13 cellular contexts compared by ENCODE assay signal in genomic region chr1:109383087-109383779, GRCh38. TPM values are rescaled to one million over a fixed set of nuclear protein-coding genes. Genes with fewer than 3 reads are reported as not detected.
DNase-seq lines count a peak whose midpoint lies in the region; ATAC-seq and TF ChIP-seq lines count a peak whose summit lies in the region.
"Had no signal": no experiment of that assay in that cellular context is flagged by ENCODE, and none has a peak within 500 bp of the region (broad histone marks: within the 10 kb centered on the region; RNA-seq: fewer than 3 reads in every experiment).

No MANE protein-coding gene starts in this region.

- ATAC-seq in thoracic aorta (ENCODE audit: insufficient number of reproducible peaks, low FRiP score, low read depth) (no peak), omental fat pad (ENCODE audit: low FRiP score) (no peak)
- ATAC-seq: Panc1 had no signal

- H3K9me3 ChIP-seq in muscle layer of duodenum (ENCODE audit: control insufficient read depth in 1 of 2, low read length in 2 of 2) = peaks cover 0 to 3% of the 10 kb centered on the region in 2 donors
- no peaks in the 10 kb centered on the region for H3K9me3 ChIP-seq in thoracic aorta
- H3K9me3 ChIP-seq: BLaER1, ovary had no signal

- DNase-seq in dorsolateral prefrontal cortex (no peak), thoracic aorta (ENCODE audit: low spot score) (no peak), epidermal melanocyte (ENCODE audit: insufficient read length, low spot score) (no peak), omental fat pad (ENCODE audit: low spot score) (no peak)
- DNase-seq in activated CD8-positive, alpha-beta memory T cell treated with anti-CD3 and anti-CD28 coated beads, Interleukin-2, amount 50 U/mL, for 48 hours = no peak
- DNase-seq: activated CD4-positive, alpha-beta T cell treated with anti-CD3 and anti-CD28 coated beads, Interleukin-2, amount 10 ng/mL, durations not matched to agents 7 days and 5 days; glutamatergic neuron; NCI-H1048; ovary had no signal

- TF ChIP-seq EP300 in Ishikawa (IDR thresholded peaks at IDR 0.05; ENCODE audit: borderline replicate concordance) = no peak

- H3K4me3 ChIP-seq in dorsolateral prefrontal cortex (peak overlapping the region in 22 of 59 donors; percentile 1 to 41 (median 18)), muscle layer of duodenum (ENCODE audit: low read depth in 1 of 2, low read length in 2 of 2) (no peak overlapping the region), thoracic aorta (no peak overlapping the region)
- H3K4me3 ChIP-seq: BLaER1, ovary had no signal

- intact Hi-C loops in dorsolateral prefrontal cortex (cut with DNase I) = no loop called here

- TF ChIP-seq RAD21 in Ishikawa (IDR thresholded peaks at IDR 0.05; ENCODE audit: low read depth) = no peak

- H3K27ac ChIP-seq in dorsolateral prefrontal cortex = peak overlapping the region; percentile 39 to 100 (median 95)
- peak overlapping the region; percentile 61 for H3K27ac ChIP-seq in muscle layer of duodenum (ENCODE audit: low read length)
- H3K27ac ChIP-seq in thoracic aorta = peak overlapping the region; percentile 88 to 89
- H3K27ac ChIP-seq: BLaER1, ovary had no signal

- TF ChIP-seq CTCF in dorsolateral prefrontal cortex (IDR thresholded peaks at IDR 0.05 in 54 of 56, conservative IDR thresholded peaks at IDR 0.05 in 2 of 56; ENCODE audit: low read depth in 1 of 56, partially characterized antibody in 56 of 56) (no peak), thoracic aorta (IDR thresholded peaks at IDR 0.05) (no peak), omental fat pad (IDR thresholded peaks at IDR 0.05) (no peak)

- H3K4me1 ChIP-seq in muscle layer of duodenum (ENCODE audit: control insufficient read depth in 1 of 2, insufficient read depth in 2 of 2, low read length in 2 of 2) = peaks cover 6 to 21% of the 10 kb centered on the region in 2 donors
- H3K4me1 ChIP-seq in thoracic aorta (ENCODE audit: control insufficient read depth in 1 of 2, low read depth in 2 of 2) = peaks cover 80 to 97% of the 10 kb centered on the region in 2 donors

- no peaks in the 10 kb centered on the region for H3K27me3 ChIP-seq in dorsolateral prefrontal cortex
- H3K27me3 ChIP-seq in muscle layer of duodenum (ENCODE audit: low read depth, low read length) = no peaks in the 10 kb centered on the region
- H3K27me3 ChIP-seq in thoracic aorta (replicated peaks; ENCODE audit: insufficient read depth) = no peaks in the 10 kb centered on the region
- H3K27me3 ChIP-seq: BLaER1, ovary had no signal

- H3K36me3 ChIP-seq in muscle layer of duodenum (ENCODE audit: control insufficient read depth in 1 of 2, insufficient read depth in 2 of 2, low read length in 2 of 2) (no peaks in the 10 kb centered on the region), thoracic aorta (no peaks in the 10 kb centered on the region)
- H3K36me3 ChIP-seq: BLaER1, ovary had no signal

TF ChIP-seq in Ishikawa, 13 proteins besides CTCF, POLR2A, EP300 and RAD21:
- TF ChIP-seq TEAD4 (IDR thresholded peaks at IDR 0.05) (peak; percentile 74), CREB1 (IDR thresholded peaks at IDR 0.05; ENCODE audit: low read depth) (no peak), MAX (IDR thresholded peaks at IDR 0.05) (peak; percentile 30; the same call in 1 of the 2 replicates)

RNA-seq across cellular contexts. Expression of gene SORT1, which starts 14.5 kb away (rescaled TPM):
- total RNA-seq in dorsolateral prefrontal cortex (100 to 1,000 TPM; 214 to 579 (median 329) TPM), thoracic aorta (100 to 1,000 TPM; 225 to 231 TPM), omental fat pad (10 to 100 TPM; 55.8 to 79.2 (median 68.3) TPM)

RNA-seq across cellular contexts. Expression of gene PSMA5, which starts 43.0 kb away (rescaled TPM):
- total RNA-seq in dorsolateral prefrontal cortex (10 to 100 TPM; 25.5 to 74.2 (median 56.7) TPM), thoracic aorta (10 to 100 TPM; 17.3 to 20.1 TPM), omental fat pad (10 to 100 TPM; 21.0 to 36.9 (median 29.7) TPM)
